In the genomic region with DNA sequence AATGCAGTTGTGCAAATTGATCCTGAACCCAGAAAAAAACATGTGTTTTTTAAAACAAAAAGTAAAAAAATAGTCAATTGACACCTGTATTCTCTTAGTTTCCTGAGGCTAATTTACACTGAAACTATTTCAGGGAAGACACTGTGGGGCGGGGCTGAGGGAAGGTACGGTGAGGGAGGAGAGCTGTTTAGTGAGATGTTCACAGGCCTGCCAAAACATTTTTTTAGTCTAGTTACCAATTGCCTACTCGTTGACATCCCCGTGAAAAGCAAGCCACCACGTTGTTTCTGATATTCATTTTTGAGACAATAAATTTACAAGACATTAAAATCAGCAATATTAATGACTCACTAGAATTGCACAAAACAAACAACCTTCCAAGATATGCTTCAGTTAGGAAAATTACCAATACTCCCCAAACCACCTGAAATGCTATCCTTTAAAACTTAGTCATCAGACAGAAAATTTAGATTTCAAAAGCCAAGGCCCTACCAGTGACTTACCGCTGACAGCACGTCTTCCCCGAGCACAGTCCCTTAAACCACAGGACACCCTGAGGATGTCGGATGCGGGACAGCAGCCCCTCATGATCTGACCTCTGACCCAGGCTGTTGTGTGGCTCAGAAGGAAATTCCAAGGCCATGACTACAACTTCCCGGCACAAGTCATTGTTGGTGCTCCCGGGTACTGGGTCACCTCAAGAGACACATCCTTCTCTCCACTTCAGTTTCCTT, we compare ENCODE assay signal across 8 cellular contexts.
DNase-seq lines count a peak whose midpoint lies in the region; ATAC-seq and TF ChIP-seq lines count a peak whose summit lies in the region.
"Had no signal": no experiment of that assay in that cellular context is flagged by ENCODE, and none has a peak within 500 bp of the region (broad histone marks: within the 10 kb centered on the region; RNA-seq: fewer than 3 reads in every experiment).

No MANE protein-coding gene starts in this region.

- DNase-seq in HS-5 (ENCODE audit: low read depth): peak; percentile 81
- DNase-seq in astrocyte of the cerebellum (ENCODE audit: low read depth): peak; percentile 11
- DNase-seq in hepatic stellate cell (ENCODE audit: low spot score): peak; percentile 60
- DNase-seq in tibial artery: no peak
- no peak for DNase-seq in suprapubic skin (ENCODE audit: low spot score in 2 of 2)
- DNase-seq in dorsolateral prefrontal cortex: no peak
- DNase-seq: cortex of kidney had no signal

- intact Hi-C loops in tibial artery (cut with DNase I; ENCODE audit: low total_unique reads): no loop called here
- intact Hi-C loops in dorsolateral prefrontal cortex (cut with DNase I): no loop called here

- H3K4me1 ChIP-seq in tibial artery: peaks cover 0 to 60% (median 21%) of the 10 kb centered on the region in 4 donors
- no peaks in the 10 kb centered on the region for H3K4me1 ChIP-seq in suprapubic skin

- no peak for TF ChIP-seq EP300 in suprapubic skin (IDR thresholded peaks at IDR 0.05)

- H3K4me3 ChIP-seq in astrocyte of the cerebellum (ENCODE audit: low read depth, low read length) (no peak overlapping the region), tibial artery (no peak overlapping the region), suprapubic skin (no peak overlapping the region), dorsolateral prefrontal cortex (no peak overlapping the region)

- ATAC-seq in HG03139 (IDR thresholded peaks at IDR 0.05; ENCODE audit: unreplicated experiment): no peak

- peak overlapping the region; percentile 40 to 45 for H3K27ac ChIP-seq in tibial artery
- H3K27ac ChIP-seq in suprapubic skin: no peak overlapping the region
- peak overlapping the region in 2 of 59 donors; percentile 5 to 40 for H3K27ac ChIP-seq in dorsolateral prefrontal cortex

- WGBS in suprapubic skin: 64% methylated on average over 12 of the region's 12 CpGs

- H3K9me3 ChIP-seq in tibial artery (no peaks in the 10 kb centered on the region), suprapubic skin (no peaks in the 10 kb centered on the region)

- in situ Hi-C loops in astrocyte of the cerebellum (cut with HindIII; ENCODE audit: low sequenced_read_pairs): no loop called here

- TF ChIP-seq POLR2A in suprapubic skin (IDR thresholded peaks at IDR 0.05): no peak

- H3K27me3 ChIP-seq in tibial artery: no peaks in the 10 kb centered on the region
- no peaks in the 10 kb centered on the region for H3K27me3 ChIP-seq in suprapubic skin
- no peaks in the 10 kb centered on the region for H3K27me3 ChIP-seq in dorsolateral prefrontal cortex

- TF ChIP-seq CTCF in astrocyte of the cerebellum (IDR thresholded peaks at IDR 0.05; ENCODE audit: low read depth, low read length, missing control alignments): no peak
- TF ChIP-seq CTCF in tibial artery (IDR thresholded peaks at IDR 0.05): no peak
- TF ChIP-seq CTCF in suprapubic skin (IDR thresholded peaks at IDR 0.05): no peak
- no peak for TF ChIP-seq CTCF in dorsolateral prefrontal cortex (IDR thresholded peaks at IDR 0.05 in 54 of 56, conservative IDR thresholded peaks at IDR 0.05 in 2 of 56; ENCODE audit: low read depth in 1 of 56, partially characterized antibody in 56 of 56)

- H3K36me3 ChIP-seq in tibial artery: no peaks in the 10 kb centered on the region
- no peaks in the 10 kb centered on the region for H3K36me3 ChIP-seq in suprapubic skin

Comparison
In these comparisons a context has a peak if more than half of its experiments do, and no peak if none do; other contexts are left out.
1. DNase-seq: peak in HS-5 (single experiment), astrocyte of the cerebellum (single experiment) and hepatic stellate cell (single experiment); none in tibial artery (0 of 2), suprapubic skin (0 of 2) and dorsolateral prefrontal cortex (0 of 10).